1 cellular context compared by ENCODE assay signal in genomic region chr1:220528049-220528678, GRCh38.
TF ChIP-seq lines count a peak whose summit lies in the region.

MARK1 (plus strand) TSS chr1:220528136; CDS start chr1:220528823, 687 bp downstream.

TF ChIP-seq in HepG2, 621 proteins besides CTCF, POLR2A, EP300 and RAD21 (continued from another document):
- TF ChIP-seq ZNF687 (CRISPR knock-in tag; IDR thresholded peaks at IDR 0.05) (peak; percentile 48; the same call in 1 of the 2 replicates), NFIC (IDR thresholded peaks at IDR 0.05; ENCODE audit: low read length) (no peak), EED (CRISPR knock-in tag; IDR thresholded peaks at IDR 0.05) (peak; percentile 22; the same call in 1 of the 2 replicates), ZFY (CRISPR knock-in tag; IDR thresholded peaks at IDR 0.05) (peak; percentile 30; the same call in 1 of the 2 replicates), UBTF (CRISPR knock-in tag; IDR thresholded peaks at IDR 0.05) (peak; percentile 54; the same call in 1 of the 2 replicates), ZNF382 (CRISPR knock-in tag; IDR thresholded peaks at IDR 0.05; ENCODE audit: borderline replicate concordance) (no peak), MTA1 (CRISPR knock-in tag; IDR thresholded peaks at IDR 0.05; ENCODE audit: borderline replicate concordance) (peak; percentile 25; the same call in 1 of the 2 replicates)
